8 cellular contexts compared by ENCODE assay signal in the genomic region with DNA sequence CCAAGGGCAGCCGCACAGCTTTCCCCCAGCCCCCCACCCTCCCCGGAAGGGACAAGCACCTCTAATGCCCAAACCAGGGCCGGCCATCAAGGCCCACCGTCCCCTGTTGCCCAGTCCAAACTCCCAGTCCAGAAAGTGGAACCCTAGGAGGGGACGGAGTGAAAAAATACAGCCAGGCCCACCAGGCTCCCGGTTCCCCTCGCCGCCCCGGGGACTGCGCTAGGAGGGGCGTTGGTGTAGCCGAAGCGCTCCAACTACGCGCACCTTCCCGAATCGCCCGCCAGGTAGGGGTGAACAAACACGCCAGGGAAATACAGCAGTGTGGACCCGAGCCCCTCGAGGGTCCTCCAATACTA. TPM values are rescaled to one million over a fixed set of nuclear protein-coding genes. Genes with fewer than 3 reads are reported as not detected.
DNase-seq lines count a peak whose midpoint lies in the region; ATAC-seq, FAIRE-seq and TF ChIP-seq lines count a peak whose summit lies in the region.

No MANE protein-coding gene starts in this region.

- TF ChIP-seq EP300 in HepG2 (IDR thresholded peaks at IDR 0.05; ENCODE audit: low read depth in 2 of 2, low read length in 2 of 2) (no peak), HepG2 (CRISPR knock-in tag; IDR thresholded peaks at IDR 0.05; ENCODE audit: borderline replicate concordance) (no peak)

- H3K79me2 ChIP-seq in HepG2 (ENCODE audit: insufficient read depth, low read length), result peaks cover 51% of the 10 kb centered on the region

- H3K27me3 Mint-ChIP-seq in activated CD4-positive, alpha-beta T cell treated with anti-CD3 and anti-CD28 coated beads, Interleukin-2, amount 10 ng/mL, durations not matched to agents 7 days and 5 days, result no peaks in the 10 kb centered on the region
- H3K27me3 Mint-ChIP-seq in activated naive CD8-positive, alpha-beta T cell, result no peaks in the 10 kb centered on the region

- peak overlapping the region; percentile 89 to 95 (median 91) for H3K4me3 ChIP-seq in HepG2 (replicated peaks in 1 of 3; ENCODE audit: insufficient read depth in 1 of 3, low read depth in 2 of 3, low read length in 3 of 3)
- peak overlapping the region; percentile 80 for H3K4me3 ChIP-seq in thymus (ENCODE audit: low read length)

- peak overlapping the region; percentile 94 for H3K4me3 Mint-ChIP-seq in activated CD4-positive, alpha-beta T cell treated with anti-CD3 and anti-CD28 coated beads, Interleukin-2, amount 10 ng/mL, durations not matched to agents 7 days and 5 days
- H3K4me3 Mint-ChIP-seq in activated naive CD8-positive, alpha-beta T cell, result peak overlapping the region; percentile 94

- intact Hi-C loops in HepG2 (cut with micrococcal nuclease; ENCODE audit: unreplicated experiment), result no loop called here

- FAIRE-seq in HepG2 (lab: Jason Lieb, UNC), result no peak

- H3K36me3 ChIP-seq in HepG2 (replicated peaks in 1 of 2; ENCODE audit: control insufficient read depth in 1 of 2, insufficient read depth in 2 of 2, low read length in 2 of 2) (no peaks in the 10 kb centered on the region), thymus (ENCODE audit: control insufficient read depth, insufficient read depth) (peaks cover 4% of the 10 kb centered on the region)

- no peak for TF ChIP-seq CTCF in HepG2 (CRISPR knock-in tag; IDR thresholded peaks at IDR 0.05)

- H3K4me1 Mint-ChIP-seq in activated CD4-positive, alpha-beta T cell treated with anti-CD3 and anti-CD28 coated beads, Interleukin-2, amount 10 ng/mL, durations not matched to agents 7 days and 5 days, result peaks cover 52% of the 10 kb centered on the region
- H3K4me1 Mint-ChIP-seq in activated naive CD8-positive, alpha-beta T cell (ENCODE audit: low read depth), result peaks cover 29% of the 10 kb centered on the region

- H3K27ac Mint-ChIP-seq in activated CD4-positive, alpha-beta T cell treated with anti-CD3 and anti-CD28 coated beads, Interleukin-2, amount 10 ng/mL, durations not matched to agents 7 days and 5 days, result peak overlapping the region; percentile 95
- H3K27ac Mint-ChIP-seq in activated naive CD8-positive, alpha-beta T cell, result peak overlapping the region; percentile 94

- TF ChIP-seq RAD21 in HepG2 (CRISPR knock-in tag; IDR thresholded peaks at IDR 0.05), result no peak

- CTCF ChIA-PET in activated CD4-positive, alpha-beta T cell treated with anti-CD3 and anti-CD28 coated beads, Interleukin-2, amount 10 ng/mL, durations not matched to agents 7 days and 5 days (lab: Charles Lee), result no interaction called here
- CTCF ChIA-PET in HepG2 (lab: Yijun Ruan, JAX; ENCODE audit: low intra/inter-chr PET ratio, low total read pairs), result no interaction called here

- no peaks in the 10 kb centered on the region for H3K9me3 Mint-ChIP-seq in activated CD4-positive, alpha-beta T cell treated with anti-CD3 and anti-CD28 coated beads, Interleukin-2, amount 10 ng/mL, durations not matched to agents 7 days and 5 days
- H3K9me3 Mint-ChIP-seq in activated naive CD8-positive, alpha-beta T cell (ENCODE audit: low read depth), result no peaks in the 10 kb centered on the region

- H3K9ac ChIP-seq in HepG2 (ENCODE audit: insufficient read depth, low read depth, low read length), result peak overlapping the region; percentile 84

- peaks cover 63% of the 10 kb centered on the region for H3K4me1 ChIP-seq in HepG2 (ENCODE audit: insufficient read depth, low read length)
- peaks cover 37% of the 10 kb centered on the region for H3K4me1 ChIP-seq in thymus (ENCODE audit: control insufficient read depth, insufficient read depth, low read length)

- TF ChIP-seq POLR2A in HepG2 (IDR thresholded peaks at IDR 0.05; ENCODE audit: insufficient read depth in 1 of 2, low read depth in 2 of 2, low read length in 2 of 2), result no peak

- no peaks in the 10 kb centered on the region for H3K36me3 Mint-ChIP-seq in activated CD4-positive, alpha-beta T cell treated with anti-CD3 and anti-CD28 coated beads, Interleukin-2, amount 10 ng/mL, durations not matched to agents 7 days and 5 days (ENCODE audit: low read depth)
- no peaks in the 10 kb centered on the region for H3K36me3 Mint-ChIP-seq in activated naive CD8-positive, alpha-beta T cell

- TSS peak; percentile 69 for BruUV-seq in HepG2 (replicated peaks; lab: Mats Ljungman, UMichigan)

- ATAC-seq in HepG2, result no peak
- ATAC-seq in GM18519 (IDR thresholded peaks at IDR 0.05; ENCODE audit: low FRiP score, unreplicated experiment), result no peak
- ATAC-seq in GM21717 (IDR thresholded peaks at IDR 0.05; ENCODE audit: unreplicated experiment), result no peak

- H3K27ac ChIP-seq in HepG2 (ENCODE audit: extremely low read length, insufficient read depth, low read length) (peak overlapping the region; percentile 80), thymus (ENCODE audit: low read depth) (peak overlapping the region; percentile 0)

- in situ Hi-C loops in HepG2 (cut with HindIII; ENCODE audit: extremely low pct_ligation_motif_present, low pct_unique_long_range_greater_than_20kb), result no loop called here

- H2AFZ ChIP-seq in HepG2 (ENCODE audit: low read length), result no peak overlapping the region

- H3K27me3 ChIP-seq in HepG2 (ENCODE audit: control insufficient read depth in 1 of 2, insufficient read depth in 2 of 2, low read length in 2 of 2) (no peaks in the 10 kb centered on the region; a peak in 1 of 5 replicates), thymus (ENCODE audit: control insufficient read depth, insufficient read depth) (no peaks in the 10 kb centered on the region)

- H3K4me2 ChIP-seq in HepG2 (ENCODE audit: low read depth, low read length), result peak overlapping the region; percentile 81

- no peak for DNase-seq in activated CD4-positive, alpha-beta T cell treated with anti-CD3 and anti-CD28 coated beads, Interleukin-2, amount 10 ng/mL, durations not matched to agents 7 days and 5 days
- DNase-seq in activated CD4-positive, alpha-beta T cell treated with anti-CD3 and anti-CD28 coated beads for 1 hour, result no peak
- DNase-seq in HepG2 (ENCODE audit: low spot score), result no peak
- no peak for DNase-seq in activated CD4-positive, CD25-positive, alpha-beta regulatory T cell treated with anti-CD3 and anti-CD28 coated beads, Interleukin-2, amount 50 U/mL, for 72 hours

- peaks cover 36% of the 10 kb centered on the region for H4K20me1 ChIP-seq in HepG2 (ENCODE audit: insufficient read depth, low read length)

- no peaks in the 10 kb centered on the region for H3K9me3 ChIP-seq in HepG2 (ENCODE audit: low read length)
- H3K9me3 ChIP-seq in thymus (ENCODE audit: control insufficient read depth), result no peaks in the 10 kb centered on the region

- POLR2A ChIA-PET in activated CD4-positive, alpha-beta T cell treated with anti-CD3 and anti-CD28 coated beads, Interleukin-2, amount 10 ng/mL, durations not matched to agents 7 days and 5 days (lab: Charles Lee), result no interaction called here
- POLR2A ChIA-PET in HepG2 (lab: Yijun Ruan, JAX), result no interaction called here

- no CpG with 5 or more reads among the region's 21 CpGs for WGBS in HepG2 (ENCODE audit: low lambda C conversion rate)
- 8% methylated on average over 21 of the region's 21 CpGs for WGBS in thymus

RNA-seq across cellular contexts. Expression of a gene that starts 1.3 kb away (rescaled TPM):
- 10 to 100 TPM; 24.0 to 25.5 TPM for total RNA-seq in activated CD4-positive, alpha-beta T cell treated with anti-CD3 and anti-CD28 coated beads, Interleukin-2, amount 10 ng/mL, durations not matched to agents 7 days and 5 days
- 6.2 and 6.7 TPM in 2 replicates for total RNA-seq in HepG2 (2016; rRNA removed; fragmentation: Illumina TruSeq; extraction: Trizol)
- total RNA-seq in HepG2 (2016; cell fraction: cytosol; rRNA removed; fragmentation: Illumina TruSeq; extraction: Trizol; ENCODE audit: low read depth), result 2.1 and 2.2 TPM in 2 replicates
- total RNA-seq in HepG2 (2016; cell fraction: insoluble cytoplasmic fraction; rRNA removed; fragmentation: Illumina TruSeq; extraction: Trizol), result 5.5 and 5.9 TPM in 2 replicates
- 8.3 and 8.9 TPM in 2 replicates for total RNA-seq in HepG2 (2016; cell fraction: membrane; rRNA removed; fragmentation: Illumina TruSeq; extraction: Trizol)
- 4.0 and 4.8 TPM in 2 replicates for total RNA-seq in HepG2 (2016; cell fraction: nucleus; rRNA removed; fragmentation: Illumina TruSeq; extraction: Trizol)
- polyA plus RNA-seq in HepG2 (2011; rRNA removed) (3.5 and 4.7 TPM in 2 replicates), thymus (8.4 TPM)
- 3.7 and 7.0 TPM in 2 replicates for polyA plus RNA-seq in HepG2 (2011; cell fraction: cytosol; rRNA removed)
- polyA plus RNA-seq in HepG2 (2011; cell fraction: nucleus; rRNA removed), result 16.7 and 31.9 TPM in 2 replicates
- polyA plus RNA-seq in HepG2 (2012), result 8.3 and 9.4 TPM in 2 replicates
- 3.2 and 3.4 TPM in 2 replicates for polyA plus RNA-seq in HepG2 (2016; cell fraction: cytosol; fragmentation: Illumina TruSeq; extraction: Trizol; ENCODE audit: low read depth)
- polyA plus RNA-seq in HepG2 (2016; cell fraction: insoluble cytoplasmic fraction; fragmentation: Illumina TruSeq; extraction: Trizol; ENCODE audit: low read depth), result 12.0 and 14.3 TPM in 2 replicates
- 8.9 and 9.3 TPM in 2 replicates for polyA plus RNA-seq in HepG2 (2016; cell fraction: membrane; fragmentation: Illumina TruSeq; extraction: Trizol; ENCODE audit: low read depth)
- 11.4 and 12.0 TPM in 2 replicates for polyA plus RNA-seq in HepG2 (2016; cell fraction: nucleus; fragmentation: Illumina TruSeq; extraction: Trizol; ENCODE audit: insufficient read depth, low read depth)
- polyA minus RNA-seq in HepG2 (2011; rRNA and poly(A)+ RNA removed; ENCODE audit: low replicate concordance), result 3.1 and 9.7 TPM in 2 replicates
- polyA minus RNA-seq in HepG2 (2011; cell fraction: cytosol; rRNA and poly(A)+ RNA removed), result 8.9 and 15.3 TPM in 2 replicates
- polyA minus RNA-seq in HepG2 (2011; cell fraction: nucleus; rRNA and poly(A)+ RNA removed), result 2.1 and 2.2 TPM in 2 replicates

RNA-seq across cellular contexts. Expression of a gene that starts 13.8 kb away (rescaled TPM):
- 10 to 100 TPM; 44.2 to 54.7 TPM for total RNA-seq in activated CD4-positive, alpha-beta T cell treated with anti-CD3 and anti-CD28 coated beads, Interleukin-2, amount 10 ng/mL, durations not matched to agents 7 days and 5 days
- total RNA-seq in HepG2 (2016; rRNA removed; fragmentation: Illumina TruSeq; extraction: Trizol), result 3.0 and 5.0 TPM in 2 replicates
- 1.1 and 3.2 TPM in 2 replicates for total RNA-seq in HepG2 (2016; cell fraction: cytosol; rRNA removed; fragmentation: Illumina TruSeq; extraction: Trizol; ENCODE audit: low read depth)
- 4.1 and 5.2 TPM in 2 replicates for total RNA-seq in HepG2 (2016; cell fraction: insoluble cytoplasmic fraction; rRNA removed; fragmentation: Illumina TruSeq; extraction: Trizol)
- total RNA-seq in HepG2 (2016; cell fraction: membrane; rRNA removed; fragmentation: Illumina TruSeq; extraction: Trizol), result 3.9 and 4.2 TPM in 2 replicates
- 6.0 and 7.6 TPM in 2 replicates for total RNA-seq in HepG2 (2016; cell fraction: nucleus; rRNA removed; fragmentation: Illumina TruSeq; extraction: Trizol)
- polyA plus RNA-seq in HepG2 (2011; rRNA removed) (11.2 and 13.0 TPM in 2 replicates), thymus (28.7 TPM)
- 8.7 and 9.8 TPM in 2 replicates for polyA plus RNA-seq in HepG2 (2011; cell fraction: cytosol; rRNA removed)
- 91.1 and 123 TPM in 2 replicates for polyA plus RNA-seq in HepG2 (2011; cell fraction: nucleus; rRNA removed)
- polyA plus RNA-seq in HepG2 (2012), result 13.8 and 15.4 TPM in 2 replicates
- polyA plus RNA-seq in HepG2 (2016; cell fraction: cytosol; fragmentation: Illumina TruSeq; extraction: Trizol; ENCODE audit: low read depth), result 1.7 and 1.8 TPM in 2 replicates
- 7.3 and 10.0 TPM in 2 replicates for polyA plus RNA-seq in HepG2 (2016; cell fraction: insoluble cytoplasmic fraction; fragmentation: Illumina TruSeq; extraction: Trizol; ENCODE audit: low read depth)
- polyA plus RNA-seq in HepG2 (2016; cell fraction: membrane; fragmentation: Illumina TruSeq; extraction: Trizol; ENCODE audit: low read depth), result 5.1 and 5.3 TPM in 2 replicates
- polyA plus RNA-seq in HepG2 (2016; cell fraction: nucleus; fragmentation: Illumina TruSeq; extraction: Trizol; ENCODE audit: insufficient read depth, low read depth), result 39.5 and 44.1 TPM in 2 replicates
- polyA minus RNA-seq in HepG2 (2011; rRNA and poly(A)+ RNA removed; ENCODE audit: low replicate concordance), result 16.3 and 19.1 TPM in 2 replicates
- 5.5 and 7.7 TPM in 2 replicates for polyA minus RNA-seq in HepG2 (2011; cell fraction: cytosol; rRNA and poly(A)+ RNA removed)
- polyA minus RNA-seq in HepG2 (2011; cell fraction: nucleus; rRNA and poly(A)+ RNA removed), result 9.3 and 10.8 TPM in 2 replicates

RNA-seq across cellular contexts. Expression of a gene that starts 23.2 kb away (rescaled TPM):
- 100 to 1,000 TPM; 180 TPM for total RNA-seq in activated CD4-positive, alpha-beta T cell treated with anti-CD3 and anti-CD28 coated beads, Interleukin-2, amount 10 ng/mL, durations not matched to agents 7 days and 5 days
- total RNA-seq in HepG2 (2016; rRNA removed; fragmentation: Illumina TruSeq; extraction: Trizol), result 27.9 and 40.8 TPM in 2 replicates
- total RNA-seq in HepG2 (2016; cell fraction: cytosol; rRNA removed; fragmentation: Illumina TruSeq; extraction: Trizol; ENCODE audit: low read depth), result 52.2 and 64.4 TPM in 2 replicates
- 24.0 and 37.3 TPM in 2 replicates for total RNA-seq in HepG2 (2016; cell fraction: insoluble cytoplasmic fraction; rRNA removed; fragmentation: Illumina TruSeq; extraction: Trizol)
- 65.2 and 82.2 TPM in 2 replicates for total RNA-seq in HepG2 (2016; cell fraction: membrane; rRNA removed; fragmentation: Illumina TruSeq; extraction: Trizol)
- 17.1 and 19.3 TPM in 2 replicates for total RNA-seq in HepG2 (2016; cell fraction: nucleus; rRNA removed; fragmentation: Illumina TruSeq; extraction: Trizol)
- 27.7 and 44.6 TPM in 2 replicates for polyA plus RNA-seq in HepG2 (2011; rRNA removed)
- 25.9 and 53.1 TPM in 2 replicates for polyA plus RNA-seq in HepG2 (2011; cell fraction: cytosol; rRNA removed)
- 72.5 and 83.8 TPM in 2 replicates for polyA plus RNA-seq in HepG2 (2011; cell fraction: nucleus; rRNA removed)
- 11.9 and 16.2 TPM in 2 replicates for polyA plus RNA-seq in HepG2 (2012)
- 51.0 and 62.5 TPM in 2 replicates for polyA plus RNA-seq in HepG2 (2016; cell fraction: cytosol; fragmentation: Illumina TruSeq; extraction: Trizol; ENCODE audit: low read depth)
- 25.3 and 27.0 TPM in 2 replicates for polyA plus RNA-seq in HepG2 (2016; cell fraction: insoluble cytoplasmic fraction; fragmentation: Illumina TruSeq; extraction: Trizol; ENCODE audit: low read depth)
- 54.6 and 60.4 TPM in 2 replicates for polyA plus RNA-seq in HepG2 (2016; cell fraction: membrane; fragmentation: Illumina TruSeq; extraction: Trizol; ENCODE audit: low read depth)
- 38.7 and 42.0 TPM in 2 replicates for polyA plus RNA-seq in HepG2 (2016; cell fraction: nucleus; fragmentation: Illumina TruSeq; extraction: Trizol; ENCODE audit: insufficient read depth, low read depth)
- 15.0 and 50.9 TPM in 2 replicates for polyA minus RNA-seq in HepG2 (2011; rRNA and poly(A)+ RNA removed; ENCODE audit: low replicate concordance)
- 17.2 and 18.0 TPM in 2 replicates for polyA minus RNA-seq in HepG2 (2011; cell fraction: cytosol; rRNA and poly(A)+ RNA removed)
- polyA minus RNA-seq in HepG2 (2011; cell fraction: nucleus; rRNA and poly(A)+ RNA removed), result 5.7 and 5.8 TPM in 2 replicates
- 90.4 TPM for polyA plus RNA-seq in thymus

RNA-seq across cellular contexts. Expression of a gene that starts 43.2 kb away (rescaled TPM):
- total RNA-seq in activated CD4-positive, alpha-beta T cell treated with anti-CD3 and anti-CD28 coated beads, Interleukin-2, amount 10 ng/mL, durations not matched to agents 7 days and 5 days, result 10 to 100 TPM; 10.6 to 13.3 TPM
- total RNA-seq in HepG2 (2016; rRNA removed; fragmentation: Illumina TruSeq; extraction: Trizol), result 2.0 and 3.5 TPM in 2 replicates
- 0.79 and 0.81 TPM in 2 replicates for total RNA-seq in HepG2 (2016; cell fraction: cytosol; rRNA removed; fragmentation: Illumina TruSeq; extraction: Trizol; ENCODE audit: low read depth)
- 1.7 and 3.1 TPM in 2 replicates for total RNA-seq in HepG2 (2016; cell fraction: insoluble cytoplasmic fraction; rRNA removed; fragmentation: Illumina TruSeq; extraction: Trizol)
- total RNA-seq in HepG2 (2016; cell fraction: membrane; rRNA removed; fragmentation: Illumina TruSeq; extraction: Trizol), result 1.7 and 2.1 TPM in 2 replicates
- total RNA-seq in HepG2 (2016; cell fraction: nucleus; rRNA removed; fragmentation: Illumina TruSeq; extraction: Trizol), result 1.5 and 1.9 TPM in 2 replicates
- polyA plus RNA-seq in HepG2 (2011; rRNA removed) (0.95 and 1.4 TPM in 2 replicates), thymus (4.5 TPM)
- 0.94 and 1.7 TPM in 2 replicates for polyA plus RNA-seq in HepG2 (2011; cell fraction: cytosol; rRNA removed)
- 6.4 and 7.8 TPM in 2 replicates for polyA plus RNA-seq in HepG2 (2011; cell fraction: nucleus; rRNA removed)
- polyA plus RNA-seq in HepG2 (2012), result 1.3 and 1.7 TPM in 2 replicates
- polyA plus RNA-seq in HepG2 (2016; cell fraction: cytosol; fragmentation: Illumina TruSeq; extraction: Trizol; ENCODE audit: low read depth), result 0.68 TPM in 2 replicates
- 2.8 and 3.5 TPM in 2 replicates for polyA plus RNA-seq in HepG2 (2016; cell fraction: insoluble cytoplasmic fraction; fragmentation: Illumina TruSeq; extraction: Trizol; ENCODE audit: low read depth)
- 1.1 and 1.4 TPM in 2 replicates for polyA plus RNA-seq in HepG2 (2016; cell fraction: membrane; fragmentation: Illumina TruSeq; extraction: Trizol; ENCODE audit: low read depth)
- 5.0 and 6.1 TPM in 2 replicates for polyA plus RNA-seq in HepG2 (2016; cell fraction: nucleus; fragmentation: Illumina TruSeq; extraction: Trizol; ENCODE audit: insufficient read depth, low read depth)
- polyA minus RNA-seq in HepG2 (2011; rRNA and poly(A)+ RNA removed; ENCODE audit: low replicate concordance), result 2.1 and 3.8 TPM in 2 replicates
- polyA minus RNA-seq in HepG2 (2011; cell fraction: cytosol; rRNA and poly(A)+ RNA removed), result 1.3 and 1.6 TPM in 2 replicates
- 2.3 and 2.6 TPM in 2 replicates for polyA minus RNA-seq in HepG2 (2011; cell fraction: nucleus; rRNA and poly(A)+ RNA removed)

RNA-seq across cellular contexts. Expression of a gene that starts 43.2 kb away (rescaled TPM):
- 10 to 100 TPM; 27.5 to 37.9 TPM for total RNA-seq in activated CD4-positive, alpha-beta T cell treated with anti-CD3 and anti-CD28 coated beads, Interleukin-2, amount 10 ng/mL, durations not matched to agents 7 days and 5 days
- total RNA-seq in HepG2 (2016; rRNA removed; fragmentation: Illumina TruSeq; extraction: Trizol), result 10.8 and 13.7 TPM in 2 replicates
- total RNA-seq in HepG2 (2016; cell fraction: cytosol; rRNA removed; fragmentation: Illumina TruSeq; extraction: Trizol; ENCODE audit: low read depth), result 4.4 and 5.1 TPM in 2 replicates
- 9.1 and 12.6 TPM in 2 replicates for total RNA-seq in HepG2 (2016; cell fraction: insoluble cytoplasmic fraction; rRNA removed; fragmentation: Illumina TruSeq; extraction: Trizol)
- total RNA-seq in HepG2 (2016; cell fraction: membrane; rRNA removed; fragmentation: Illumina TruSeq; extraction: Trizol), result 10.1 and 10.7 TPM in 2 replicates
- total RNA-seq in HepG2 (2016; cell fraction: nucleus; rRNA removed; fragmentation: Illumina TruSeq; extraction: Trizol), result 24.2 and 31.8 TPM in 2 replicates
- 10.7 and 12.8 TPM in 2 replicates for polyA plus RNA-seq in HepG2 (2011; rRNA removed)
- 7.6 and 8.7 TPM in 2 replicates for polyA plus RNA-seq in HepG2 (2011; cell fraction: cytosol; rRNA removed)
- 43.5 and 55.3 TPM in 2 replicates for polyA plus RNA-seq in HepG2 (2011; cell fraction: nucleus; rRNA removed)
- polyA plus RNA-seq in HepG2 (2012), result 21.8 and 32.2 TPM in 2 replicates
- polyA plus RNA-seq in HepG2 (2016; cell fraction: cytosol; fragmentation: Illumina TruSeq; extraction: Trizol; ENCODE audit: low read depth), result 5.1 and 6.4 TPM in 2 replicates
- polyA plus RNA-seq in HepG2 (2016; cell fraction: insoluble cytoplasmic fraction; fragmentation: Illumina TruSeq; extraction: Trizol; ENCODE audit: low read depth), result 10.3 and 13.4 TPM in 2 replicates
- 11.5 and 11.6 TPM in 2 replicates for polyA plus RNA-seq in HepG2 (2016; cell fraction: membrane; fragmentation: Illumina TruSeq; extraction: Trizol; ENCODE audit: low read depth)
- 69.4 and 71.5 TPM in 2 replicates for polyA plus RNA-seq in HepG2 (2016; cell fraction: nucleus; fragmentation: Illumina TruSeq; extraction: Trizol; ENCODE audit: insufficient read depth, low read depth)
- polyA minus RNA-seq in HepG2 (2011; rRNA and poly(A)+ RNA removed; ENCODE audit: low replicate concordance), result 14.8 and 32.0 TPM in 2 replicates
- 35.3 TPM in 2 replicates for polyA minus RNA-seq in HepG2 (2011; cell fraction: cytosol; rRNA and poly(A)+ RNA removed)
- polyA minus RNA-seq in HepG2 (2011; cell fraction: nucleus; rRNA and poly(A)+ RNA removed), result 13.2 and 15.5 TPM in 2 replicates
- polyA plus RNA-seq in thymus, result 21.9 TPM
